Comparison of ENCODE assay signal across 28 cellular contexts in genomic region chr12:101351682-101352081, GRCh38.
"Had no signal": no experiment of that assay in that cellular context is flagged by ENCODE, and none has a peak within 500 bp of the region (broad histone marks: within the 10 kb centered on the region; RNA-seq: fewer than 3 reads in every experiment).

No MANE protein-coding gene starts in this region.

- H3K9me3 ChIP-seq: colonic mucosa, esophagus muscularis mucosa, esophagus squamous epithelium, gastrocnemius medialis, gastroesophageal sphincter had no signal

- ATAC-seq: effector memory CD8-positive, alpha-beta T cell; esophagus mucosa; foreskin keratinocyte; gastrocnemius medialis; gastroesophageal sphincter; heart left ventricle; heart right ventricle had no signal

- H3K36me3 ChIP-seq: colonic mucosa had no signal

- H3K27me3 ChIP-seq: colonic mucosa, dorsolateral prefrontal cortex, esophagus muscularis mucosa, esophagus squamous epithelium, foreskin keratinocyte, gastrocnemius medialis, gastroesophageal sphincter, heart left ventricle, heart right ventricle had no signal

- H3K27ac ChIP-seq: colonic mucosa, coronary artery, dorsolateral prefrontal cortex, epithelial cell of prostate, esophagus muscularis mucosa, esophagus squamous epithelium, foreskin keratinocyte, gastrocnemius medialis, gastroesophageal sphincter, heart left ventricle, heart right ventricle had no signal

- H3K4me3 ChIP-seq: colonic mucosa, coronary artery, dorsolateral prefrontal cortex, esophagus muscularis mucosa, esophagus squamous epithelium, gastrocnemius medialis, gastroesophageal sphincter, heart left ventricle, heart right ventricle had no signal

- DNase-seq: colonic mucosa; cortex of kidney; dermis blood vessel endothelial cell; dorsolateral prefrontal cortex; effector CD4-positive, alpha-beta T cell; effector CD8-positive, alpha-beta T cell; effector memory CD4-positive, alpha-beta T cell; effector memory CD8-positive, alpha-beta T cell; endodermal cell; erythroblast; esophagus squamous epithelium; foreskin fibroblast; foreskin keratinocyte; foreskin melanocyte; gastrocnemius medialis; glutamatergic neuron; head of caudate nucleus; heart left ventricle; heart right ventricle had no signal

- H3K4me1 ChIP-seq: colonic mucosa, esophagus muscularis mucosa, esophagus squamous epithelium, foreskin keratinocyte, gastrocnemius medialis, gastroesophageal sphincter, heart right ventricle had no signal

- FAIRE-seq: colon, endometrium, endothelial cell of umbilical vein, frontal cortex had no signal
